15 cellular contexts compared by ENCODE assay signal in the genomic region with DNA sequence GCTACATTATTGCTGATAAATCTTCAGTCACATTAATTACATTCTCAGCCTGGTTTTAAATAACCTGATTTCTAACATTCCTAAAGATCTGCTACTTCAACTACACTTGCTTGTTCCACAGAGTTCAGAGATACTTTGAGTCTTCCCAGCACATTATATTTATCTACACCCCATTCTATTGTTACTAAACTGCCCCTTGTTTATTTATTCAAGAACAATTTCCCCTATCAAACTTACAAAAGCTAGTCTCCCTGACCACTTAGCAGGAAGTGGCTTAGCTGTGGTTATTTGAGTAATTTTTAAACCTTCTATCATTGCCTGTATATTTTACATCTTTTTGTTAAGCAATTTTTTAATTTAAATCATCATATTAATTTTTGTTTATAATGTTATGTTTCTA.
A peak's percentile ranks its signal among the peaks of the same experiment; 100 is the strongest.
DNase-seq lines count a peak whose midpoint lies in the region; ATAC-seq and TF ChIP-seq lines count a peak whose summit lies in the region.
"Had no signal": no experiment of that assay in that cellular context is flagged by ENCODE, and none has a peak within 500 bp of the region (broad histone marks: within the 10 kb centered on the region; RNA-seq: fewer than 3 reads in every experiment).

No MANE protein-coding gene starts in this region.

- DNase-seq in NOMO-1 (lab: John Stamatoyannopoulos, UW; ENCODE audit: unreplicated experiment in 2 of 2) (peak; percentile 2 to 20), NOMO-1 treated with dmso at 0.1 percent for 144 hours (lab: John Stamatoyannopoulos, UW; ENCODE audit: unreplicated experiment) (no peak), NCI-H69 (lab: John Stamatoyannopoulos, UW) (peak; percentile 28), amniotic epithelial cell (ENCODE audit: low read depth) (peak; percentile 29), renal cortical epithelial cell (ENCODE audit: low read depth) (peak; percentile 29), DMS153 (lab: John Stamatoyannopoulos, UW) (no peak), omental fat pad (ENCODE audit: low spot score) (no peak), occipital lobe (lab: John Stamatoyannopoulos, UW) (no peak)
- DNase-seq: DMS 273 treated with DMSO at 0.1 percent for 48 hours, EL, NCI-H1694 treated with DMSO at 0.1 percent for 48 hours, NCI-H2107, NCI-H774, SIG-M5 had no signal

- no peak for TF ChIP-seq CTCF in omental fat pad (IDR thresholded peaks at IDR 0.05)

- ATAC-seq in omental fat pad (ENCODE audit: low FRiP score), result no peak
- ATAC-seq: HCT116 had no signal

Comparison
In these comparisons a context has a peak if more than half of its experiments do, and no peak if none do; other contexts are left out.
1. DNase-seq: peak in NOMO-1 (2 of 2), NCI-H69 (single experiment), amniotic epithelial cell (single experiment) and renal cortical epithelial cell (single experiment); none in NOMO-1 treated with dmso at 0.1 percent for 144 hours (single experiment), DMS153 (single experiment), omental fat pad (single experiment) and occipital lobe (single experiment).